10 cellular contexts compared by ENCODE assay signal in genomic region chr12:122874081-122874480, GRCh38. TPM values are rescaled to one million over a fixed set of nuclear protein-coding genes. Genes with fewer than 3 reads are reported as not detected.
DNase-seq lines count a peak whose midpoint lies in the region; ATAC-seq and TF ChIP-seq lines count a peak whose summit lies in the region.
"Had no signal": no experiment of that assay in that cellular context is flagged by ENCODE, and none has a peak within 500 bp of the region (broad histone marks: within the 10 kb centered on the region; RNA-seq: fewer than 3 reads in every experiment).

No MANE protein-coding gene starts in this region.

- H3K4me3 Mint-ChIP-seq in CD8-positive, alpha-beta T cell = peak overlapping the region; percentile 8
- H3K4me3 Mint-ChIP-seq in activated B cell treated with CpG ODN at 0.5 μM for 24 hours = no peak overlapping the region

- TF ChIP-seq CTCF in CD8-positive, alpha-beta T cell (IDR thresholded peaks at IDR 0.05) = no peak
- TF ChIP-seq CTCF in activated B cell treated with CpG ODN at 0.5 μM for 24 hours (IDR thresholded peaks at IDR 0.05) = no peak
- TF ChIP-seq CTCF in colonic mucosa (IDR thresholded peaks at IDR 0.05) = no peak

- H3K27ac ChIP-seq in CD8-positive, alpha-beta T cell (ENCODE audit: low read depth, low read length) = no peak overlapping the region
- peak overlapping the region; percentile 67 for H3K27ac ChIP-seq in colonic mucosa
- H3K27ac ChIP-seq: thoracic aorta had no signal

- no peak overlapping the region for H3K4me3 ChIP-seq in CD8-positive, alpha-beta T cell (ENCODE audit: low read depth, low read length)
- H3K4me3 ChIP-seq in colonic mucosa = no peak overlapping the region
- H3K4me3 ChIP-seq: thoracic aorta had no signal

- peaks cover 83% of the 10 kb centered on the region for H3K4me1 Mint-ChIP-seq in CD8-positive, alpha-beta T cell (ENCODE audit: low read depth)
- H3K4me1 Mint-ChIP-seq in activated B cell treated with CpG ODN at 0.5 μM for 24 hours = peaks cover 99% of the 10 kb centered on the region

- H3K27ac Mint-ChIP-seq in CD8-positive, alpha-beta T cell = peak overlapping the region; percentile 38
- peak overlapping the region; percentile 93 for H3K27ac Mint-ChIP-seq in activated B cell treated with CpG ODN at 0.5 μM for 24 hours

- peak; percentile 70 for ATAC-seq in CD8-positive, alpha-beta T cell
- ATAC-seq in activated B cell treated with CpG ODN at 0.5 μM for 24 hours (ENCODE audit: low read depth) = no peak
- ATAC-seq in HG03097 (IDR thresholded peaks at IDR 0.05; ENCODE audit: low FRiP score, unreplicated experiment) = no peak

- H3K9ac ChIP-seq in colonic mucosa (ENCODE audit: low read depth in 2 of 2, low read length in 2 of 2) = peak overlapping the region in 1 of 2 donors; percentile 94

- CTCF ChIA-PET in CD8-positive, alpha-beta T cell (lab: Charles Lee) = interaction anchor here (0.6 to 4.0 kb wide), 5 partner anchors 9 to 79 kb away, joined by 3 to 19 read pairs (median 3); no protein-coding TSS in a partner anchor
- CTCF ChIA-PET in activated B cell treated with CpG ODN at 0.5 μM for 24 hours (lab: Charles Lee) = interaction anchor here (1.0 kb wide), 1 partner anchor 79 kb away, joined by 4 read pairs; no protein-coding TSS in a partner anchor
- CTCF ChIA-PET in HEK293T (lab: Yijun Ruan, JAX) = no interaction called here

- H3K36me3 ChIP-seq in CD8-positive, alpha-beta T cell (ENCODE audit: insufficient read depth, low read length) = peaks cover 11% of the 10 kb centered on the region
- peaks cover 6% of the 10 kb centered on the region for H3K36me3 ChIP-seq in colonic mucosa

- H3K36me3 Mint-ChIP-seq in CD8-positive, alpha-beta T cell = peaks cover 36% of the 10 kb centered on the region
- H3K36me3 Mint-ChIP-seq in activated B cell treated with CpG ODN at 0.5 μM for 24 hours (ENCODE audit: low read depth) = peaks cover 50% of the 10 kb centered on the region

- POLR2A ChIA-PET in CD8-positive, alpha-beta T cell (lab: Charles Lee) = interaction anchor here (1.0 kb wide), 1 partner anchor 15 kb away, joined by 3 read pairs; no protein-coding TSS in a partner anchor
- POLR2A ChIA-PET in activated B cell treated with CpG ODN at 0.5 μM for 24 hours (lab: Charles Lee) (interaction anchor here (0.7 to 1.2 kb wide), 4 partner anchors 25 to 353 kb away, joined by 5 to 7 read pairs (median 6); no protein-coding TSS in a partner anchor), HEK293T (lab: Yijun Ruan, JAX) (no interaction called here)

- peak in 4 of 7 experiments; percentile 46 to 68 (median 56) for DNase-seq in CD8-positive, alpha-beta T cell
- DNase-seq in activated B cell treated with CpG ODN at 0.5 μM for 24 hours (peak; percentile 11), colonic mucosa (no peak), C1 segment of cervical spinal cord (lab: John Stamatoyannopoulos, UW) (no peak), HEK293T (ENCODE audit: extremely low spot score) (no peak), mucosa of gallbladder (ENCODE audit: low spot score) (no peak)
- peak; percentile 28 to 47 for DNase-seq in stimulated activated CD4-positive, alpha-beta T cell treated with anti-CD3 and anti-CD28 coated beads, Interleukin-12 subunit alpha, Interleukin-12 subunit beta, amount 100 ng/mL, for 24 hours (ENCODE audit: low read depth in 2 of 2)
- DNase-seq: DMS 273 treated with DMSO at 0.1 percent for 48 hours had no signal

- intact Hi-C loops in CD8-positive, alpha-beta T cell (cut with DNase I, micrococcal nuclease) = loop anchor here in 1 of 2 experiments (2.0 kb wide), 1 partner anchor 21 kb away; no protein-coding TSS in a partner anchor
- intact Hi-C loops in activated B cell treated with CpG ODN at 0.5 μM for 24 hours (cut with micrococcal nuclease) (no loop called here), colonic mucosa (cut with DNase I) (no loop called here)

- H3K4me1 ChIP-seq in CD8-positive, alpha-beta T cell (ENCODE audit: insufficient read depth, low read length) = peaks cover 80% of the 10 kb centered on the region
- peaks cover 33% of the 10 kb centered on the region for H3K4me1 ChIP-seq in colonic mucosa

- H3K27me3 ChIP-seq in CD8-positive, alpha-beta T cell (ENCODE audit: insufficient read depth, low read length) = no peaks in the 10 kb centered on the region
- H3K27me3 ChIP-seq in colonic mucosa = no peaks in the 10 kb centered on the region

- no peaks in the 10 kb centered on the region for H3K9me3 ChIP-seq in CD8-positive, alpha-beta T cell (ENCODE audit: low read length)
- H3K9me3 ChIP-seq in colonic mucosa = no peaks in the 10 kb centered on the region
- H3K9me3 ChIP-seq: thoracic aorta had no signal

- H3K27me3 Mint-ChIP-seq in CD8-positive, alpha-beta T cell (ENCODE audit: low read depth) = no peaks in the 10 kb centered on the region
- H3K27me3 Mint-ChIP-seq in activated B cell treated with CpG ODN at 0.5 μM for 24 hours = no peaks in the 10 kb centered on the region

- no peaks in the 10 kb centered on the region for H3K9me3 Mint-ChIP-seq in CD8-positive, alpha-beta T cell
- no peaks in the 10 kb centered on the region for H3K9me3 Mint-ChIP-seq in activated B cell treated with CpG ODN at 0.5 μM for 24 hours

TF ChIP-seq in HEK293T, 16 proteins besides CTCF, POLR2A, EP300 and RAD21:
- TF ChIP-seq ZNF384 (IDR thresholded peaks at IDR 0.05) (no peak), BHLHE40 (IDR thresholded peaks at IDR 0.05; ENCODE audit: borderline replicate concordance) (no peak), ELF4 (IDR thresholded peaks at IDR 0.05) (no peak), PKNOX1 (IDR thresholded peaks at IDR 0.05) (no peak), TARDBP (IDR thresholded peaks at IDR 0.05) (no peak), SP1 (IDR thresholded peaks at IDR 0.05) (no peak), LEF1 (IDR thresholded peaks at IDR 0.05; ENCODE audit: borderline replicate concordance) (no peak), NFRKB (IDR thresholded peaks at IDR 0.05) (no peak), L3MBTL2 (conservative IDR thresholded peaks at IDR 0.05) (no peak), CTBP1 (IDR thresholded peaks at IDR 0.05; ENCODE audit: borderline replicate concordance) (no peak), FOXM1 (IDR thresholded peaks at IDR 0.05; ENCODE audit: borderline replicate concordance) (no peak), FOXA1 (IDR thresholded peaks at IDR 0.05) (no peak), FOXK2 (IDR thresholded peaks at IDR 0.05) (no peak), SUZ12 (IDR thresholded peaks at IDR 0.05) (no peak), ARNT (IDR thresholded peaks at IDR 0.05) (no peak), HDGF (IDR thresholded peaks at IDR 0.05; ENCODE audit: borderline replicate concordance) (no peak)

RNA-seq across cellular contexts. Expression of gene VPS37B, which starts 21.8 kb away (rescaled TPM):
- 100 to 1,000 TPM; 145 to 148 TPM for total RNA-seq in CD8-positive, alpha-beta T cell
- total RNA-seq in activated B cell treated with CpG ODN at 0.5 μM for 24 hours = 51.4 and 54.1 TPM in 2 replicates
- 10 to 100 TPM; 64.8 to 73.5 TPM for total RNA-seq in colonic mucosa
- 45.8 TPM for total RNA-seq in mucosa of gallbladder

RNA-seq across cellular contexts. Expression of gene HIP1R, which starts 38.8 kb away (rescaled TPM):
- 100 to 1,000 TPM; 258 to 277 TPM for total RNA-seq in CD8-positive, alpha-beta T cell
- total RNA-seq in activated B cell treated with CpG ODN at 0.5 μM for 24 hours (132 and 154 TPM in 2 replicates), colonic mucosa (10 to 100 TPM; 42.6 to 74.2 TPM), mucosa of gallbladder (115 TPM)

Comparison
In these comparisons a context has a peak if more than half of its experiments do, and no peak if none do; other contexts are left out.
1. DNase-seq: peak in CD8-positive, alpha-beta T cell (4 of 7), activated B cell treated with CpG ODN at 0.5 μM for 24 hours (single experiment) and stimulated activated CD4-positive, alpha-beta T cell treated with anti-CD3 and anti-CD28 coated beads, Interleukin-12 subunit alpha, Interleukin-12 subunit beta, amount 100 ng/mL, for 24 hours (2 of 2); none in colonic mucosa (single experiment), C1 segment of cervical spinal cord (0 of 14), HEK293T (single experiment) and mucosa of gallbladder (single experiment).